ENCODE assay signal across 8 cellular contexts in genomic region chr3:14452676-14453367, GRCh38. TPM values are rescaled to one million over a fixed set of nuclear protein-coding genes. Genes with fewer than 3 reads are reported as not detected.
DNase-seq lines count a peak whose midpoint lies in the region; ATAC-seq and TF ChIP-seq lines count a peak whose summit lies in the region.

No MANE protein-coding gene starts in this region.

- WGBS in body of pancreas, 2 donors = 31 to 33% methylated on average over 15 to 25 of the region's 25 CpGs

- TF ChIP-seq CTCF in body of pancreas (IDR thresholded peaks at IDR 0.05) (peak in 4 of 7 experiments; percentile 23 to 45 (median 31)), GM10248 (IDR thresholded peaks at IDR 0.05; ENCODE audit: control extremely low read depth, extremely low read depth, low read depth, missing control alignments) (no peak)

- TF ChIP-seq POLR2A in body of pancreas (IDR thresholded peaks at IDR 0.05) = peak in 2 of 3 donors; percentile 13 to 31

- DNase-seq in NCI-H1105 (lab: John Stamatoyannopoulos, UW) (peak; percentile 41), body of pancreas (peak; percentile 76 to 91 (median 86)), kidney glomerular epithelial cell (lab: John Stamatoyannopoulos, UW) (peak; percentile 97), GM10248 (ENCODE audit: extremely low spot score) (no peak), T-helper 1 cell (no peak)
- no peak for DNase-seq in CD8-positive, alpha-beta memory T cell
- no peak for DNase-seq in CD4-positive, alpha-beta memory T cell

- H3K27ac Mint-ChIP-seq in stimulated activated memory B cell treated with anti-CD40 and anti-IgM and Interleukin-4, amounts not matched to agents 10 μg/mL and 1 μg/mL and 100 μg/mL, for 72 hours = peak overlapping the region; percentile 86
- H3K27ac Mint-ChIP-seq in CD8-positive, alpha-beta memory T cell = peak overlapping the region in 1 of 8 donors; percentile 70
- peak overlapping the region in 1 of 7 donors; percentile 10 for H3K27ac Mint-ChIP-seq in CD4-positive, alpha-beta memory T cell

- no peak overlapping the region for H3K4me3 Mint-ChIP-seq in stimulated activated memory B cell treated with anti-CD40 and anti-IgM and Interleukin-4, amounts not matched to agents 10 μg/mL and 1 μg/mL and 100 μg/mL, for 72 hours
- no peak overlapping the region for H3K4me3 Mint-ChIP-seq in CD8-positive, alpha-beta memory T cell
- H3K4me3 Mint-ChIP-seq in CD4-positive, alpha-beta memory T cell = no peak overlapping the region

- H3K27ac ChIP-seq in body of pancreas = peak overlapping the region; percentile 53 to 88 (median 78)
- H3K27ac ChIP-seq in CD8-positive, alpha-beta memory T cell (ENCODE audit: low read depth, low read length) = no peak overlapping the region
- no peak overlapping the region for H3K27ac ChIP-seq in CD4-positive, alpha-beta memory T cell (ENCODE audit: low read depth, low read length)

- intact Hi-C loops in body of pancreas (cut with DNase I) = no loop called here
- intact Hi-C loops in CD4-positive, alpha-beta memory T cell (cut with micrococcal nuclease) = no loop called here

- POLR2A ChIA-PET in CD8-positive, alpha-beta memory T cell (lab: Charles Lee) = no interaction called here
- POLR2A ChIA-PET in GM10248 (lab: Yijun Ruan, JAX) = interaction anchor here (0.6 kb wide), 1 partner anchor 1042 kb away, joined by 5 read pairs; no protein-coding TSS in a partner anchor
- POLR2A ChIA-PET in CD4-positive, alpha-beta memory T cell (lab: Charles Lee; ENCODE audit: partially characterized antibody) = interaction anchor here (0.8 to 1.2 kb wide), 2 partner anchors 10 to 21 kb away, joined by 3 read pairs; no protein-coding TSS in a partner anchor

- peaks cover 50% of the 10 kb centered on the region for H3K4me1 ChIP-seq in body of pancreas
- H3K4me1 ChIP-seq in CD8-positive, alpha-beta memory T cell (ENCODE audit: insufficient read depth, low read length) = no peaks in the 10 kb centered on the region
- H3K4me1 ChIP-seq in CD4-positive, alpha-beta memory T cell (ENCODE audit: insufficient read depth, low read length) = no peaks in the 10 kb centered on the region

- H3K4me1 Mint-ChIP-seq in stimulated activated memory B cell treated with anti-CD40 and anti-IgM and Interleukin-4, amounts not matched to agents 10 μg/mL and 1 μg/mL and 100 μg/mL, for 72 hours = peaks cover 43% of the 10 kb centered on the region
- peaks cover 0 to 1% (median 0%) of the 10 kb centered on the region in 3 donors for H3K4me1 Mint-ChIP-seq in CD8-positive, alpha-beta memory T cell
- H3K4me1 Mint-ChIP-seq in CD4-positive, alpha-beta memory T cell = peaks cover 0 to 3% (median under 1%) of the 10 kb centered on the region in 4 donors

- CTCF ChIA-PET in CD8-positive, alpha-beta memory T cell (lab: Charles Lee) = interaction anchor here (1.0 to 1.5 kb wide), 4 partner anchors 10 to 50 kb away, joined by 3 to 4 read pairs (median 3); partner anchors contain the start of gene SLC6A6
- CTCF ChIA-PET in GM10248 (lab: Yijun Ruan, JAX) = interaction anchor here (0.9 to 1.8 kb wide), 4 partner anchors 9 to 117 kb away, joined by 4 to 5 read pairs (median 4); no protein-coding TSS in a partner anchor
- CTCF ChIA-PET in CD4-positive, alpha-beta memory T cell (lab: Charles Lee; ENCODE audit: partially characterized antibody) = interaction anchor here (1.1 to 1.7 kb wide), 2 partner anchors 14 to 191 kb away, joined by 3 to 4 read pairs; no protein-coding TSS in a partner anchor

- no peaks in the 10 kb centered on the region for H3K27me3 Mint-ChIP-seq in stimulated activated memory B cell treated with anti-CD40 and anti-IgM and Interleukin-4, amounts not matched to agents 10 μg/mL and 1 μg/mL and 100 μg/mL, for 72 hours
- H3K27me3 Mint-ChIP-seq in CD8-positive, alpha-beta memory T cell = no peaks in the 10 kb centered on the region
- no peaks in the 10 kb centered on the region for H3K27me3 Mint-ChIP-seq in CD4-positive, alpha-beta memory T cell

- peaks cover 66% of the 10 kb centered on the region for H3K36me3 Mint-ChIP-seq in stimulated activated memory B cell treated with anti-CD40 and anti-IgM and Interleukin-4, amounts not matched to agents 10 μg/mL and 1 μg/mL and 100 μg/mL, for 72 hours
- H3K36me3 Mint-ChIP-seq in CD8-positive, alpha-beta memory T cell = peaks cover 8 to 84% (median 12%) of the 10 kb centered on the region in 3 donors
- H3K36me3 Mint-ChIP-seq in CD4-positive, alpha-beta memory T cell = peaks cover 22 to 67% of the 10 kb centered on the region in 2 donors

- no peaks in the 10 kb centered on the region for H3K27me3 ChIP-seq in body of pancreas
- no peaks in the 10 kb centered on the region for H3K27me3 ChIP-seq in CD8-positive, alpha-beta memory T cell (ENCODE audit: insufficient read depth, low read length, poor library complexity, severe bottlenecking)
- no peaks in the 10 kb centered on the region for H3K27me3 ChIP-seq in CD4-positive, alpha-beta memory T cell (ENCODE audit: insufficient read depth, low read length)

- H3K4me3 ChIP-seq in body of pancreas = no peak overlapping the region
- H3K4me3 ChIP-seq in CD8-positive, alpha-beta memory T cell (ENCODE audit: low read length) = no peak overlapping the region
- no peak overlapping the region for H3K4me3 ChIP-seq in CD4-positive, alpha-beta memory T cell (ENCODE audit: low read length in 2 of 2)

- peak; percentile 89 for ATAC-seq in body of pancreas
- ATAC-seq in stimulated activated memory B cell treated with anti-CD40 and anti-IgM and Interleukin-4, amounts not matched to agents 10 μg/mL and 1 μg/mL and 100 μg/mL, for 72 hours = peak; percentile 52

- no peaks in the 10 kb centered on the region for H3K9me3 Mint-ChIP-seq in stimulated activated memory B cell treated with anti-CD40 and anti-IgM and Interleukin-4, amounts not matched to agents 10 μg/mL and 1 μg/mL and 100 μg/mL, for 72 hours
- H3K9me3 Mint-ChIP-seq in CD8-positive, alpha-beta memory T cell = no peaks in the 10 kb centered on the region
- H3K9me3 Mint-ChIP-seq in CD4-positive, alpha-beta memory T cell = no peaks in the 10 kb centered on the region

- H3K9me3 ChIP-seq in body of pancreas = no peaks in the 10 kb centered on the region
- no peaks in the 10 kb centered on the region for H3K9me3 ChIP-seq in CD8-positive, alpha-beta memory T cell (ENCODE audit: low read length)
- no peaks in the 10 kb centered on the region for H3K9me3 ChIP-seq in CD4-positive, alpha-beta memory T cell (ENCODE audit: control insufficient read depth in 1 of 2, low read length in 2 of 2)

- H3K36me3 ChIP-seq in body of pancreas (replicated peaks in 1 of 2; ENCODE audit: insufficient read depth in 1 of 2, low read depth in 2 of 2) = no peaks in the 10 kb centered on the region
- peaks cover 22% of the 10 kb centered on the region for H3K36me3 ChIP-seq in CD8-positive, alpha-beta memory T cell (ENCODE audit: insufficient read depth, low read length)
- H3K36me3 ChIP-seq in CD4-positive, alpha-beta memory T cell (ENCODE audit: insufficient read depth, low read length) = peaks cover 40% of the 10 kb centered on the region

RNA-seq across cellular contexts. Expression of gene SLC6A6, which starts 50.4 kb away (rescaled TPM):
- total RNA-seq in body of pancreas = 1 to 10 TPM; 4.9 to 5.7 TPM
- total RNA-seq in CD8-positive, alpha-beta memory T cell = 10 to 100 TPM; 44.5 to 44.6 TPM
- polyA plus RNA-seq in CD8-positive, alpha-beta memory T cell = 6.6 TPM
- 10 to 100 TPM; 50.6 to 51.8 TPM for total RNA-seq in CD4-positive, alpha-beta memory T cell
- 1 to 10 TPM; 3.8 to 8.8 TPM for polyA plus RNA-seq in CD4-positive, alpha-beta memory T cell

Comparison
In these comparisons a context has a peak if more than half of its experiments do, and no peak if none do; other contexts are left out.
1. DNase-seq: peak in NCI-H1105 (single experiment), body of pancreas (4 of 4) and kidney glomerular epithelial cell (single experiment); none in CD8-positive, alpha-beta memory T cell (0 of 5), GM10248 (single experiment), T-helper 1 cell (0 of 5) and CD4-positive, alpha-beta memory T cell (0 of 5).
2. H3K27ac ChIP-seq: peak in body of pancreas (4 of 4); none in CD8-positive, alpha-beta memory T cell (single experiment) and CD4-positive, alpha-beta memory T cell (single experiment).
3. RNA of gene SLC6A6, which starts 50.4 kb away (total RNA-seq): 50.6 to 51.8 TPM in CD4-positive, alpha-beta memory T cell and 44.5 to 44.6 TPM in CD8-positive, alpha-beta memory T cell; 4.9 to 5.7 TPM in body of pancreas; every median in the first group is over 4 times any median in the second.